In the genomic region with DNA sequence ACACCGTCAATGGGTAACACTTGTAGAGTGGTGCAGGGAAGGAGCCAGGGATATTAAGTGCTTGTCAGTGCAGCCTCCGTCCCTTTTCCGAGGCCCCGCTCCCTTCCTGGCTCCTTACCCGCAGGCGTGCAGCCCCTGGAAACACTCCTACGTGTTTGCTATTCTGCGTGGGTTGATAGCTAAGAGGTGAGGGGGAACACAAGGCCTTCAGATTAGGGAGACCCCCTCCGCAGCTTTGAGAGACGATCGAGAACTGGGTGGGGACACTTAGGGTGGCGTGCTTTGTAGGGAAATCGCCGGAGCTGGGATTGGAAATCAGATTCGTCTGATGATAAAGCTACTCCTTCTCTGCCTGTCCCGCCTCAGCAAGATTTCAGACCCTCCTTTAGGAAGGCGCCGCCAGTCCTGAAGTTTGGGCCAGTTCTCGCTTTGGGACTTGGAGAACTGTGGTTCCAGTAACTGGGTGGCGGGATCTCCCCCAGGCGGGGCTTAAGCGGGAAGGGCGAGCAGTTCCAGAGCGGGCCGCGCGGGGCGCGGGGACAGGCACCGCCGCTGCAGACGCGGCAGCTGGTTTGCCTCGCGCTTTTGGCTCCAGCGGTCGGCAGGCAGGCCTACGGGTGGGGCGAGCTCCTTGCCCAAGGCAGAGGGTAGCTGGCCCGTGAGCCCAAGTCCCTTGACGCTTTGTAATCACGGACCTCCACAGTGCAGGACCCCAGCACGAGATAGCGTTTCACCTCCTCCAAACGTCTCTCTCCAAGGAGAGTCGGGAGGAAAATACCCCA, we compare ENCODE assay signal across 1 cellular context.
TF ChIP-seq lines count a peak whose summit lies in the region.

No MANE protein-coding gene starts in this region.

TF ChIP-seq in WTC11, 78 proteins besides CTCF, POLR2A, EP300 and RAD21 (continued from another document):
- no peak for TF ChIP-seq AFF4 (CRISPR knock-in tag; IDR thresholded peaks at IDR 0.05; ENCODE audit: borderline replicate concordance)
- TF ChIP-seq FOXP1 (CRISPR knock-in tag; IDR thresholded peaks at IDR 0.05; ENCODE audit: borderline replicate concordance): no peak
- TF ChIP-seq CREB1 (CRISPR knock-in tag; IDR thresholded peaks at IDR 0.05): no peak
- TF ChIP-seq, protein P1, sequence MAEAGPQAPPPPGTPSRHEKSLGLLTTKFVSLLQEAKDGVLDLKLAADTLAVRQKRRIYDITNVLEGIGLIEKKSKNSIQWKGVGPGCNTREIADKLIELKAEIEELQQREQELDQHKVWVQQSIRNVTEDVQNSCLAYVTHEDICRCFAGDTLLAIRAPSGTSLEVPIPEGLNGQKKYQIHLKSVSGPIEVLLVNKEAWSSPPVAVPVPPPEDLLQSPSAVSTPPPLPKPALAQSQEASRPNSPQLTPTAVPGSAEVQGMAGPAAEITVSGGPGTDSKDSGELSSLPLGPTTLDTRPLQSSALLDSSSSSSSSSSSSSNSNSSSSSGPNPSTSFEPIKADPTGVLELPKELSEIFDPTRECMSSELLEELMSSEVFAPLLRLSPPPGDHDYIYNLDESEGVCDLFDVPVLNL (CRISPR knock-in tag; IDR thresholded peaks at IDR 0.05; ENCODE audit: borderline replicate concordance, low read depth): no peak
- no peak for TF ChIP-seq ESRRA (CRISPR knock-in tag; IDR thresholded peaks at IDR 0.05; ENCODE audit: borderline replicate concordance)
- no peak for TF ChIP-seq ZNF121 (CRISPR knock-in tag; IDR thresholded peaks at IDR 0.05)
